Comparison of ENCODE assay signal across 1 cellular context in the genomic region with DNA sequence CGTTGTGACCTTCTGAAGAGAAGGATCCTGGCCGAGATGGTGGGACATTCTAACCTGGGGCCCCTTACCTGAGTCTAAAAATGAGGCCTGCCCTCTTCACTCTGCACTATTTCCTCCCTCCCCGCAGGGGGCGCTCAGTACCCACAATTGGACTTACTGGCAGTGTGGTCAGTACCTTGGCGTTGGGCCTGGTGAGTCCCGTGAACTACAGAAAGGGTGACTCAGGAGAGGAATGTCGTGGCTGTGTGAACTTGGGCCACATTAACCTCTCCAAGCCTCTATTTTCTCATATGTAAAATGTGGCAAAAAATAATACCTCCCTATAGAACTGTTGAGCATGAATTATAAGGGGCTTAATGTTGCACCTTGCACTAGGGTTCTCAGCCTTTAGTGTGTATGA.
TF ChIP-seq lines count a peak whose summit lies in the region.

No MANE protein-coding gene starts in this region.

TF ChIP-seq in HepG2, 621 proteins besides CTCF, POLR2A, EP300 and RAD21 (continued from another document and continues in another):
- TF ChIP-seq HOMEZ (CRISPR knock-in tag; IDR thresholded peaks at IDR 0.05; ENCODE audit: low read depth): peak; percentile 59; the same call in 1 of the 2 replicates
- 0 out of 2 replicates have a peak, but pooled peaks have one; percentile 19 for TF ChIP-seq ZNF772 (CRISPR knock-in tag; IDR thresholded peaks at IDR 0.05)
- no peak for TF ChIP-seq ZNF850 (CRISPR knock-in tag; conservative IDR thresholded peaks at IDR 0.05)
- TF ChIP-seq ZBTB2 (CRISPR knock-in tag; IDR thresholded peaks at IDR 0.05; ENCODE audit: low read depth): no peak
- TF ChIP-seq PHF20 (CRISPR knock-in tag; IDR thresholded peaks at IDR 0.05): no peak; the same call in 1 of the 2 replicates
- no peak for TF ChIP-seq MAFG (CRISPR knock-in tag; IDR thresholded peaks at IDR 0.05)
- TF ChIP-seq ZNF616 (CRISPR knock-in tag; IDR thresholded peaks at IDR 0.05; ENCODE audit: low read depth): no peak
- TF ChIP-seq ZKSCAN1 (IDR thresholded peaks at IDR 0.05; ENCODE audit: low read length): no peak
- TF ChIP-seq, protein P1, sequence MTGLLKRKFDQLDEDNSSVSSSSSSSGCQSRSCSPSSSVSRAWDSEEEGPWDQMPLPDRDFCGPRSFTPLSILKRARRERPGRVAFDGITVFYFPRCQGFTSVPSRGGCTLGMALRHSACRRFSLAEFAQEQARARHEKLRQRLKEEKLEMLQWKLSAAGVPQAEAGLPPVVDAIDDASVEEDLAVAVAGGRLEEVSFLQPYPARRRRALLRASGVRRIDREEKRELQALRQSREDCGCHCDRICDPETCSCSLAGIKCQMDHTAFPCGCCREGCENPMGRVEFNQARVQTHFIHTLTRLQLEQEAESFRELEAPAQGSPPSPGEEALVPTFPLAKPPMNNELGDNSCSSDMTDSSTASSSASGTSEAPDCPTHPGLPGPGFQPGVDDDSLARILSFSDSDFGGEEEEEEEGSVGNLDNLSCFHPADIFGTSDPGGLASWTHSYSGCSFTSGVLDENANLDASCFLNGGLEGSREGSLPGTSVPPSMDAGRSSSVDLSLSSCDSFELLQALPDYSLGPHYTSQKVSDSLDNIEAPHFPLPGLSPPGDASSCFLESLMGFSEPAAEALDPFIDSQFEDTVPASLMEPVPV (CRISPR knock-in tag; IDR thresholded peaks at IDR 0.05): no peak
- no peak for TF ChIP-seq ZEB1 (IDR thresholded peaks at IDR 0.05; ENCODE audit: insufficient replicate concordance, low read depth)
- peak; percentile 52; the same call in 1 of the 3 replicates for TF ChIP-seq MXI1 (IDR thresholded peaks at IDR 0.05; ENCODE audit: borderline replicate concordance, low read depth, low read length)
- TF ChIP-seq PAXIP1 (CRISPR knock-in tag; conservative IDR thresholded peaks at IDR 0.05): no peak
- TF ChIP-seq SP4 (CRISPR knock-in tag; IDR thresholded peaks at IDR 0.05): 0 out of 2 replicates have a peak, but pooled peaks have one; percentile 46
- TF ChIP-seq KLF11 (CRISPR knock-in tag; IDR thresholded peaks at IDR 0.05): no peak
- TF ChIP-seq SKI (IDR thresholded peaks at IDR 0.05; ENCODE audit: partially characterized antibody): peak; percentile 81
- TF ChIP-seq LRRFIP1 (CRISPR knock-in tag; conservative IDR thresholded peaks at IDR 0.05): no peak
- peak; percentile 93 for TF ChIP-seq ZNF775 (CRISPR knock-in tag; IDR thresholded peaks at IDR 0.05; ENCODE audit: borderline replicate concordance)
- 0 out of 2 replicates have a peak, but pooled peaks have one; percentile 20 for TF ChIP-seq LBX2 (CRISPR knock-in tag; IDR thresholded peaks at IDR 0.05; ENCODE audit: borderline replicate concordance)
- TF ChIP-seq TARDBP (CRISPR knock-in tag; IDR thresholded peaks at IDR 0.05): no peak
- no peak for TF ChIP-seq PCBP2 (optimal IDR thresholded peaks at IDR 0.05; ENCODE audit: low read depth, low read length, poor library complexity, severe bottlenecking)
- peak; percentile 70; the same call in 1 of the 2 replicates for TF ChIP-seq ZNF788 (CRISPR knock-in tag; IDR thresholded peaks at IDR 0.05; ENCODE audit: borderline replicate concordance)
- no peak for TF ChIP-seq TAF1 (CRISPR knock-in tag; IDR thresholded peaks at IDR 0.05)
- peak; percentile 49; the same call in 1 of the 2 replicates for TF ChIP-seq SRF (IDR thresholded peaks at IDR 0.05; ENCODE audit: low read depth, low read length)
- no peak for TF ChIP-seq SAFB2 (CRISPR knock-in tag; IDR thresholded peaks at IDR 0.05; ENCODE audit: borderline replicate concordance, low read depth)
- TF ChIP-seq, protein P2, sequence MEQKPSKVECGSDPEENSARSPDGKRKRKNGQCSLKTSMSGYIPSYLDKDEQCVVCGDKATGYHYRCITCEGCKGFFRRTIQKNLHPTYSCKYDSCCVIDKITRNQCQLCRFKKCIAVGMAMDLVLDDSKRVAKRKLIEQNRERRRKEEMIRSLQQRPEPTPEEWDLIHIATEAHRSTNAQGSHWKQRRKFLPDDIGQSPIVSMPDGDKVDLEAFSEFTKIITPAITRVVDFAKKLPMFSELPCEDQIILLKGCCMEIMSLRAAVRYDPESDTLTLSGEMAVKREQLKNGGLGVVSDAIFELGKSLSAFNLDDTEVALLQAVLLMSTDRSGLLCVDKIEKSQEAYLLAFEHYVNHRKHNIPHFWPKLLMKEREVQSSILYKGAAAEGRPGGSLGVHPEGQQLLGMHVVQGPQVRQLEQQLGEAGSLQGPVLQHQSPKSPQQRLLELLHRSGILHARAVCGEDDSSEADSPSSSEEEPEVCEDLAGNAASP (CRISPR knock-in tag; IDR thresholded peaks at IDR 0.05; ENCODE audit: borderline replicate concordance): peak; percentile 81
- TF ChIP-seq, protein P3, sequence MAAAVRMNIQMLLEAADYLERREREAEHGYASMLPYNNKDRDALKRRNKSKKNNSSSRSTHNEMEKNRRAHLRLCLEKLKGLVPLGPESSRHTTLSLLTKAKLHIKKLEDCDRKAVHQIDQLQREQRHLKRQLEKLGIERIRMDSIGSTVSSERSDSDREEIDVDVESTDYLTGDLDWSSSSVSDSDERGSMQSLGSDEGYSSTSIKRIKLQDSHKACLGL (CRISPR knock-in tag; IDR thresholded peaks at IDR 0.05): no peak
- TF ChIP-seq, protein P4, sequence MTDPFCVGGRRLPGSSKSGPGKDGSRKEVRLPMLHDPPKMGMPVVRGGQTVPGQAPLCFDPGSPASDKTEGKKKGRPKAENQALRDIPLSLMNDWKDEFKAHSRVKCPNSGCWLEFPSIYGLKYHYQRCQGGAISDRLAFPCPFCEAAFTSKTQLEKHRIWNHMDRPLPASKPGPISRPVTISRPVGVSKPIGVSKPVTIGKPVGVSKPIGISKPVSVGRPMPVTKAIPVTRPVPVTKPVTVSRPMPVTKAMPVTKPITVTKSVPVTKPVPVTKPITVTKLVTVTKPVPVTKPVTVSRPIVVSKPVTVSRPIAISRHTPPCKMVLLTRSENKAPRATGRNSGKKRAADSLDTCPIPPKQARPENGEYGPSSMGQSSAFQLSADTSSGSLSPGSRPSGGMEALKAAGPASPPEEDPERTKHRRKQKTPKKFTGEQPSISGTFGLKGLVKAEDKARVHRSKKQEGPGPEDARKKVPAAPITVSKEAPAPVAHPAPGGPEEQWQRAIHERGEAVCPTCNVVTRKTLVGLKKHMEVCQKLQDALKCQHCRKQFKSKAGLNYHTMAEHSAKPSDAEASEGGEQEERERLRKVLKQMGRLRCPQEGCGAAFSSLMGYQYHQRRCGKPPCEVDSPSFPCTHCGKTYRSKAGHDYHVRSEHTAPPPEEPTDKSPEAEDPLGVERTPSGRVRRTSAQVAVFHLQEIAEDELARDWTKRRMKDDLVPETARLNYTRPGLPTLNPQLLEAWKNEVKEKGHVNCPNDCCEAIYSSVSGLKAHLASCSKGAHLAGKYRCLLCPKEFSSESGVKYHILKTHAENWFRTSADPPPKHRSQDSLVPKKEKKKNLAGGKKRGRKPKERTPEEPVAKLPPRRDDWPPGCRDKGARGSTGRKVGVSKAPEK (CRISPR knock-in tag; IDR thresholded peaks at IDR 0.05; ENCODE audit: borderline replicate concordance): peak; percentile 39; the same call in 1 of the 2 replicates
- no peak for TF ChIP-seq ZNF550 (CRISPR knock-in tag; IDR thresholded peaks at IDR 0.05; ENCODE audit: borderline replicate concordance)
- no peak for TF ChIP-seq ZNF556 (CRISPR knock-in tag; IDR thresholded peaks at IDR 0.05; ENCODE audit: borderline replicate concordance)
- no peak; the same call in 1 of the 2 replicates for TF ChIP-seq TFDP2 (CRISPR knock-in tag; IDR thresholded peaks at IDR 0.05)
- TF ChIP-seq RBM22 (optimal IDR thresholded peaks at IDR 0.05; ENCODE audit: low read length): no peak
- no peak for TF ChIP-seq SMAD1 (CRISPR knock-in tag; IDR thresholded peaks at IDR 0.05; ENCODE audit: borderline replicate concordance, low read depth)
- TF ChIP-seq ARHGAP35 (CRISPR knock-in tag; IDR thresholded peaks at IDR 0.05; ENCODE audit: borderline replicate concordance): no peak
- no peak for TF ChIP-seq ATF3 (CRISPR knock-in tag; IDR thresholded peaks at IDR 0.05)
- peak; percentile 56; the same call in 1 of the 2 replicates for TF ChIP-seq DMAP1 (CRISPR knock-in tag; IDR thresholded peaks at IDR 0.05)
- TF ChIP-seq NFATC3 (CRISPR knock-in tag; IDR thresholded peaks at IDR 0.05): no peak
- TF ChIP-seq HINFP (CRISPR knock-in tag; IDR thresholded peaks at IDR 0.05; ENCODE audit: low read depth): no peak; the same call in 1 of the 2 replicates
